Comparison of ENCODE assay signal across 20 cellular contexts in the genomic region with DNA sequence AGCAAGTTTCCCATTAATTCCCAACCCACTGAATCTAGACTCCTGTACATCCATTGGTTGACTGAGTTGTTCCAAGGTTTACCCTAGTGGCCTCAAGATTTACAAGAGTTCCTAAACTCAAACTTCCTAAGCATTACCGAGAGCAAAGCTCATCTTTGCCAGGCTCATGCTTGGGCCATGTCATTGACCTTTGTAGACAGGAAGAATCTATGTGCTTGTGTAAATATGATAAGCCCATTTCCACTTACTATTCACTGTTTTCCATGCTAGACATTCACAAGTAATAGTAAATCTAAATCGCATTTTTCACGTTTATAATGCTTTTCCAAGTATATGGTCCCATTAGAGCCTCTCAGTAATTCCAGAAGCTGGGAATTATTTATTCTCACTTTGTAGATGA.
DNase-seq lines count a peak whose midpoint lies in the region; ATAC-seq, FAIRE-seq and TF ChIP-seq lines count a peak whose summit lies in the region.
"Had no signal": no experiment of that assay in that cellular context is flagged by ENCODE, and none has a peak within 500 bp of the region (broad histone marks: within the 10 kb centered on the region; RNA-seq: fewer than 3 reads in every experiment).

No MANE protein-coding gene starts in this region.

- peak; percentile 60 for FAIRE-seq in GM19239 (lab: Jason Lieb, UNC)
- no peak for FAIRE-seq in endothelial cell of umbilical vein (lab: Jason Lieb, UNC)
- FAIRE-seq: D721Med, GM12892, H1 had no signal

- H3K9me3 Mint-ChIP-seq in CD8-positive, alpha-beta memory T cell = no peaks in the 10 kb centered on the region
- H3K9me3 Mint-ChIP-seq: CD8-positive, alpha-beta T cell had no signal

- no peaks in the 10 kb centered on the region for H3K4me1 Mint-ChIP-seq in CD8-positive, alpha-beta memory T cell
- H3K4me1 Mint-ChIP-seq: CD4-positive, CD25-positive, alpha-beta regulatory T cell had no signal

- H3K4me1 ChIP-seq in endothelial cell of umbilical vein (ENCODE audit: control insufficient read depth, extremely low read depth, insufficient read depth, low read length) (peaks cover 36% of the 10 kb centered on the region), liver (ENCODE audit: control insufficient read depth in 4 of 4, insufficient read depth in 4 of 4, low read length in 3 of 4) (peaks cover 4 to 18% (median 11%) of the 10 kb centered on the region in 4 donors)
- H3K4me1 ChIP-seq in CD8-positive, alpha-beta memory T cell (ENCODE audit: insufficient read depth, low read length) = no peaks in the 10 kb centered on the region

- dilution Hi-C loops in endothelial cell of umbilical vein (cut with MboI; ENCODE audit: extremely low pct_ligation_motif_present, low sequenced_read_pairs) = no loop called here

- H3K36me3 ChIP-seq in endothelial cell of umbilical vein (ENCODE audit: control insufficient read depth in 2 of 2, extremely low read depth in 1 of 2, insufficient read depth in 2 of 2, low read length in 2 of 2) (no peaks in the 10 kb centered on the region), liver (ENCODE audit: control insufficient read depth in 4 of 4, insufficient read depth in 3 of 4, low read depth in 1 of 4, low read length in 3 of 4) (no peaks in the 10 kb centered on the region)
- no peaks in the 10 kb centered on the region for H3K36me3 ChIP-seq in CD8-positive, alpha-beta memory T cell (ENCODE audit: insufficient read depth, low read length)

- no peaks in the 10 kb centered on the region for H4K20me1 ChIP-seq in endothelial cell of umbilical vein (replicated peaks; ENCODE audit: control insufficient read depth, extremely low read depth, insufficient read depth, low read length)

- 43% methylated on average over 3 of the region's 3 CpGs for WGBS in liver

- no peaks in the 10 kb centered on the region for H3K9me1 ChIP-seq in endothelial cell of umbilical vein (replicated peaks; ENCODE audit: control insufficient read depth, extremely low read depth, insufficient read depth, low read length)

- H2AFZ ChIP-seq in endothelial cell of umbilical vein (ENCODE audit: low read depth, low read length) = no peak overlapping the region
- H2AFZ ChIP-seq: GM23248 had no signal

- CTCF ChIA-PET in endothelial cell of umbilical vein (lab: Charles Lee) = interaction anchor here (0.8 to 1.5 kb wide), 2 partner anchors 14 to 318 kb away, joined by 3 to 5 read pairs; no protein-coding TSS in a partner anchor
- CTCF ChIA-PET in CD8-positive, alpha-beta memory T cell (lab: Charles Lee) = no interaction called here

- DNase-seq in GM19239 (ENCODE audit: insufficient read length, low spot score) (no peak), endothelial cell of umbilical vein (ENCODE audit: low read depth, low spot score) (peak; percentile 75), HUDEP-2 (lab: John Stamatoyannopoulos, UW; ENCODE audit: unreplicated experiment in 76 of 76) (no peak)
- no peak for DNase-seq in CD8-positive, alpha-beta memory T cell
- DNase-seq: CD4-positive, CD25-positive, alpha-beta regulatory T cell; CD8-positive, alpha-beta T cell; DMS 273 treated with DMSO at 0.1 percent for 48 hours; DMS79; EL; GDM1; GM23248; H7; HCEC 1CT had no signal

- no peak for ATAC-seq in HG02938 (IDR thresholded peaks at IDR 0.05; ENCODE audit: unreplicated experiment)
- no peak for ATAC-seq in HG02798 (IDR thresholded peaks at IDR 0.05; ENCODE audit: poor library complexity, unreplicated experiment)
- ATAC-seq: CD8-positive, alpha-beta T cell had no signal

- intact Hi-C loops in endothelial cell of umbilical vein (cut with micrococcal nuclease) = loop anchor here (5.0 to 10.0 kb wide), 3 partner anchors 271 to 1771 kb away; no protein-coding TSS in a partner anchor

- H3K4me3 ChIP-seq in endothelial cell of umbilical vein (replicated peaks in 1 of 3; ENCODE audit: insufficient read depth in 1 of 3, low read depth in 1 of 3, low read length in 3 of 3) = no peak overlapping the region
- H3K4me3 ChIP-seq in liver (ENCODE audit: low read depth in 1 of 3, low read length in 3 of 3) = no peak overlapping the region
- H3K4me3 ChIP-seq in CD8-positive, alpha-beta memory T cell (ENCODE audit: low read length) = no peak overlapping the region
- H3K4me3 ChIP-seq: GM23248 had no signal

- TF ChIP-seq RAD21 in liver (IDR thresholded peaks at IDR 0.05) = peak in 1 of 2 donors; percentile 44

- no peak overlapping the region for H3K27ac Mint-ChIP-seq in CD8-positive, alpha-beta memory T cell
- H3K27ac Mint-ChIP-seq: CD4-positive, CD25-positive, alpha-beta regulatory T cell; CD8-positive, alpha-beta T cell had no signal

- TF ChIP-seq CTCF in endothelial cell of umbilical vein (IDR thresholded peaks at IDR 0.05; ENCODE audit: extremely low read depth in 1 of 2, insufficient read depth in 1 of 2, low read depth in 1 of 2, low read length in 2 of 2) = no peak
- no peak for TF ChIP-seq CTCF in liver (IDR thresholded peaks at IDR 0.05; ENCODE audit: low read depth, low read length, missing input control)

- no peaks in the 10 kb centered on the region for H3K79me2 ChIP-seq in endothelial cell of umbilical vein (ENCODE audit: control insufficient read depth, insufficient read depth, low read length)

- POLR2A ChIA-PET in endothelial cell of umbilical vein (lab: Charles Lee) = no interaction called here
- POLR2A ChIA-PET in CD8-positive, alpha-beta memory T cell (lab: Charles Lee) = no interaction called here

- no TSS peak for BruUV-seq in endothelial cell of umbilical vein (replicated peaks; lab: Mats Ljungman, UMichigan)

- H3K9ac ChIP-seq in endothelial cell of umbilical vein (replicated peaks; ENCODE audit: extremely low read depth, insufficient read depth, low read length) (no peak overlapping the region), liver (ENCODE audit: low read depth in 1 of 2, low read length in 2 of 2) (no peak overlapping the region)
- H3K9ac ChIP-seq: GM23248 had no signal

- H3K9me3 ChIP-seq in endothelial cell of umbilical vein (replicated peaks; ENCODE audit: control insufficient read depth, insufficient read depth, low read length) (no peaks in the 10 kb centered on the region), liver (ENCODE audit: control insufficient read depth in 4 of 4, low read length in 3 of 4) (no peaks in the 10 kb centered on the region)
- H3K9me3 ChIP-seq in CD8-positive, alpha-beta memory T cell (ENCODE audit: low read length) = no peaks in the 10 kb centered on the region

- H3K27me3 ChIP-seq in endothelial cell of umbilical vein (ENCODE audit: control insufficient read depth in 2 of 2, insufficient read depth in 2 of 2, low read length in 2 of 2) (no peaks in the 10 kb centered on the region), liver (ENCODE audit: control insufficient read depth in 4 of 4, insufficient read depth in 4 of 4, low read length in 3 of 4) (no peaks in the 10 kb centered on the region)
- H3K27me3 ChIP-seq in CD8-positive, alpha-beta memory T cell (ENCODE audit: insufficient read depth, low read length, poor library complexity, severe bottlenecking) = no peaks in the 10 kb centered on the region

- no peaks in the 10 kb centered on the region for H3K36me3 Mint-ChIP-seq in CD8-positive, alpha-beta memory T cell
- H3K36me3 Mint-ChIP-seq: CD4-positive, CD25-positive, alpha-beta regulatory T cell; CD8-positive, alpha-beta T cell had no signal

- peaks cover 1 to 3% of the 10 kb centered on the region in 2 donors for H3K27me3 Mint-ChIP-seq in CD8-positive, alpha-beta memory T cell
- H3K27me3 Mint-ChIP-seq: CD4-positive, CD25-positive, alpha-beta regulatory T cell had no signal

- H3K27ac ChIP-seq in endothelial cell of umbilical vein (ENCODE audit: insufficient read depth, low read depth, low read length) (no peak overlapping the region), liver (ENCODE audit: low read depth in 1 of 2, low read length in 2 of 2) (no peak overlapping the region)
- no peak overlapping the region for H3K27ac ChIP-seq in CD8-positive, alpha-beta memory T cell (ENCODE audit: low read depth, low read length)
- H3K27ac ChIP-seq: C4-2B, GM23248 had no signal

- TF ChIP-seq POLR2A in endothelial cell of umbilical vein (IDR thresholded peaks at IDR 0.05; ENCODE audit: low read depth, low read length) = no peak

- H3K4me2 ChIP-seq in endothelial cell of umbilical vein (ENCODE audit: insufficient read depth, low read length) = peak overlapping the region; percentile 9

- H3K4me3 Mint-ChIP-seq in CD8-positive, alpha-beta memory T cell = no peak overlapping the region
- H3K4me3 Mint-ChIP-seq: CD4-positive, CD25-positive, alpha-beta regulatory T cell; CD8-positive, alpha-beta T cell had no signal

TF ChIP-seq in endothelial cell of umbilical vein, 7 proteins besides CTCF, POLR2A, EP300 and RAD21:
- no peak for TF ChIP-seq MYC (IDR thresholded peaks at IDR 0.05; ENCODE audit: low read depth, low read length)
- TF ChIP-seq GATA2 (IDR thresholded peaks at IDR 0.05; ENCODE audit: insufficient read depth, insufficient read length, low read depth, low read length) = peak; percentile 42

TF ChIP-seq in liver, 16 proteins besides CTCF, POLR2A, EP300 and RAD21 (continues in another document):
- peak; percentile 70 to 80 for TF ChIP-seq RXRA (IDR thresholded peaks at IDR 0.05)
- no peak for TF ChIP-seq JUND (IDR thresholded peaks at IDR 0.05)
- no peak for TF ChIP-seq EGR1 (IDR thresholded peaks at IDR 0.05; ENCODE audit: low read depth in 2 of 2)
- TF ChIP-seq, protein P1, sequence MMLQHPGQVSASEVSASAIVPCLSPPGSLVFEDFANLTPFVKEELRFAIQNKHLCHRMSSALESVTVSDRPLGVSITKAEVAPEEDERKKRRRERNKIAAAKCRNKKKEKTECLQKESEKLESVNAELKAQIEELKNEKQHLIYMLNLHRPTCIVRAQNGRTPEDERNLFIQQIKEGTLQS (IDR thresholded peaks at IDR 0.05) = no peak
- TF ChIP-seq HNF4A (conservative IDR thresholded peaks at IDR 0.05) = peak; percentile 51 to 71
- peak; percentile 47 for TF ChIP-seq SP1 (IDR thresholded peaks at IDR 0.05)
- no peak for TF ChIP-seq YY1 (IDR thresholded peaks at IDR 0.05)
- no peak for TF ChIP-seq NR2F2 (IDR thresholded peaks at IDR 0.05)
- TF ChIP-seq FOXA2 (IDR thresholded peaks at IDR 0.05) = peak; percentile 84
- peak; percentile 49 for TF ChIP-seq FOXA1 (IDR thresholded peaks at IDR 0.05)
- no peak for TF ChIP-seq HNF4G (IDR thresholded peaks at IDR 0.05)
- TF ChIP-seq, protein P2, sequence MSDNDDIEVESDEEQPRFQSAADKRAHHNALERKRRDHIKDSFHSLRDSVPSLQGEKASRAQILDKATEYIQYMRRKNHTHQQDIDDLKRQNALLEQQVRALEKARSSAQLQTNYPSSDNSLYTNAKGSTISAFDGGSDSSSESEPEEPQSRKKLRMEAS (IDR thresholded peaks at IDR 0.05) = no peak
- no peak for TF ChIP-seq GABPA (IDR thresholded peaks at IDR 0.05 in 1 of 2, conservative IDR thresholded peaks at IDR 0.05 in 1 of 2)
- TF ChIP-seq TAF1 (conservative IDR thresholded peaks at IDR 0.05) = no peak
